Comparison of ENCODE assay signal across 1 cellular context in genomic region chr20:53888510-53888909, GRCh38.
A peak's percentile ranks its signal among the peaks of the same experiment; 100 is the strongest.
TF ChIP-seq lines count a peak whose summit lies in the region.

No MANE protein-coding gene starts in this region.

TF ChIP-seq in K562, 482 proteins besides CTCF, POLR2A, EP300 and RAD21 (continued from another document):
- TF ChIP-seq ZBTB11 (CRISPR knock-in tag; IDR thresholded peaks at IDR 0.05) = peak in 1 of 3 experiments; percentile 71; a peak in 2 of 6 replicates
- no peak for TF ChIP-seq STAT6 (CRISPR knock-in tag; IDR thresholded peaks at IDR 0.05)
